In the genomic region with DNA sequence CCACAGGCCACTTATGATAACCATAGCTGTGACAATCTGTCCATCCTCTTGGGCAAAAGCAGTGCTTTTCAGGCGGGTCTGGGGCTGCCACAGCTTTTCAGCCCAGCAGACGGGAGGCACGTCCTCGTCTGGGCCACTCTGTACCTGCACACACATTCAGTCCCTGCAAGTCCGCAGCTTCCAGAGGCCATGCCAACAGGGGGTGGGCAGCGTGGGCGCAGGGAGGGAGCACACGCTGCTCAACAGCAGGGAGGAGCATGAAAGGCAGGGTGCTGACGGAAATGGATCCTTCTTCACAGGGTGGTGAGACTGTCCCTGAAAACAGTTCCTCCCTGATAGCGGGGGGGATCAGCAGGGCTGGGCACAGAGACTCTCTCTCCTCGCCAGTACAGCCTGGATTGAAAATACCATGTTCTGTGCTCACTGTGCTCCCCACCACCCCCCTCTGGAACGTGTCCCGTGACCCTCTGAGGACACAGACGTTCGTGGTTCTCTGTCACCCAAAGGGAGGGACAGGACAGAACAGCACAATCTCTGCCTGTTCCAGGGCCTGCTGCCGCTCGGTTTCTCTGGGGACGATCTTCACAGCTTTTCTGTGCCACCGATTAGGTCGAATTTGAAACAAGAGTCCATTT, we compare ENCODE assay signal across 18 cellular contexts.
"Had no signal": no experiment of that assay in that cellular context is flagged by ENCODE, and none has a peak within 500 bp of the region (broad histone marks: within the 10 kb centered on the region; RNA-seq: fewer than 3 reads in every experiment).

No MANE protein-coding gene starts in this region.

- DNase-seq: activated B cell treated with CpG ODN at 0.5 μM for 24 hours; activated CD4-positive, alpha-beta T cell treated with anti-CD3 and anti-CD28 coated beads for 48 hours; activated CD8-positive, alpha-beta T cell treated with anti-CD3 and anti-CD28 coated beads for 36 hours; activated gamma-delta T cell; activated T-cell treated with anti-CD3 and anti-CD28 coated beads, Interleukin-2, amount 50 U/mL, for 4 hours; body of pancreas; cortex of kidney; effector CD8-positive, alpha-beta T cell; foreskin fibroblast; left colon; retina; stimulated activated CD4-positive, alpha-beta T cell treated with anti-CD3 and anti-CD28 coated beads, Interleukin-15, amount 100 ng/mL, for 24 hours; stimulated activated CD4-positive, alpha-beta T cell treated with anti-CD3 and anti-CD28 coated beads, Interleukin-4, amount 100 ng/mL, for 24 hours; stimulated activated naive CD4-positive, alpha-beta T cell had no signal

- H3K4me1 ChIP-seq: body of pancreas had no signal

- H3K27ac ChIP-seq: body of pancreas, neutrophil, skin epidermis had no signal

- H3K4me3 ChIP-seq: body of pancreas, skin epidermis had no signal

- H3K9me3 ChIP-seq: body of pancreas, neutrophil had no signal

- ATAC-seq: activated CD8-positive, alpha-beta T cell treated with anti-CD3 and anti-CD28 coated beads for 36 hours; activated naive CD4-positive, alpha-beta T cell treated with anti-CD3 and anti-CD28 coated beads, Interleukin-2, amount 50 U/mL, for 72 hours; activated T-cell treated with anti-CD3 and anti-CD28 coated beads, Interleukin-2, amount 50 U/mL, for 4 hours; body of pancreas; left colon; naive thymus-derived CD8-positive, alpha-beta T cell had no signal

- H3K36me3 ChIP-seq: neutrophil had no signal
